8 cellular contexts compared by ENCODE assay signal in genomic region chr11:10305964-10306918, GRCh38. TPM values are rescaled to one million over a fixed set of nuclear protein-coding genes. Genes with fewer than 3 reads are reported as not detected.
DNase-seq lines count a peak whose midpoint lies in the region; ATAC-seq, FAIRE-seq and TF ChIP-seq lines count a peak whose summit lies in the region.

No MANE protein-coding gene starts in this region.

- no peak for FAIRE-seq in GM12878 (lab: Jason Lieb, UNC)

- 8% methylated on average over 60 of the region's 65 CpGs for WGBS in GM12878 (ENCODE audit: insufficient coverage, insufficient replicate concordance, low lambda C conversion rate, missing lambda C conversion rate)
- WGBS in stomach, 5 donors: 2 to 5% (median 3%) methylated on average over 40 to 65 of the region's 65 CpGs

- H2AFZ ChIP-seq in Loucy (ENCODE audit: low read length) (peak overlapping the region; percentile 94), GM12878 (ENCODE audit: control insufficient read depth, low read depth, low read length) (no peak overlapping the region)

- no peaks in the 10 kb centered on the region for H3K9me3 ChIP-seq in Loucy (ENCODE audit: insufficient read depth, low read depth, low read length)
- H3K9me3 ChIP-seq in GM12878 (replicated peaks; ENCODE audit: control insufficient read depth, insufficient read depth, low read length): no peaks in the 10 kb centered on the region; the same call in 2 of the 3 replicates
- no peaks in the 10 kb centered on the region for H3K9me3 ChIP-seq in stomach

- peaks cover 50% of the 10 kb centered on the region for H3K4me1 Mint-ChIP-seq in Calu3 (ENCODE audit: low read depth, unreplicated experiment)

- no peak for ATAC-seq in GM12878

- SMC1A ChIA-PET in GM12878 (lab: Charles Lee; ENCODE audit: uncharacterized antibody, unreplicated experiment): interaction anchor here (0.7 to 5.1 kb wide), 4 partner anchors 10 to 238 kb away, joined by 3 to 41 read pairs (median 4); no protein-coding TSS in a partner anchor

- H3K27me3 ChIP-seq in Loucy (ENCODE audit: insufficient read depth, low read length, poor library complexity, severe bottlenecking) (peaks cover 45% of the 10 kb centered on the region), GM12878 (replicated peaks in 1 of 2; ENCODE audit: control insufficient read depth in 2 of 2, insufficient read depth in 2 of 2, low read length in 1 of 2) (peaks cover 35 to 47% of the 10 kb centered on the region in 2 experiments), stomach (peaks cover 0 to 15% (median 9%) of the 10 kb centered on the region in 3 donors)

- TF ChIP-seq CTCF in Calu3 (IDR thresholded peaks at IDR 0.05; ENCODE audit: unreplicated experiment): no peak
- TF ChIP-seq CTCF in Loucy (conservative IDR thresholded peaks at IDR 0.05; ENCODE audit: low read length): no peak
- no peak for TF ChIP-seq CTCF in GM12878 (IDR thresholded peaks at IDR 0.05 in 2 of 3, conservative IDR thresholded peaks at IDR 0.05 in 1 of 3; ENCODE audit: control insufficient read depth in 2 of 3, extremely low read depth in 1 of 3, insufficient read depth in 1 of 3, low read depth in 3 of 3, low read length in 3 of 3)
- TF ChIP-seq CTCF in stomach (IDR thresholded peaks at IDR 0.05): no peak

- H3K36me3 ChIP-seq in Loucy (ENCODE audit: insufficient read depth, low read length): no peaks in the 10 kb centered on the region
- no peaks in the 10 kb centered on the region for H3K36me3 ChIP-seq in GM12878 (ENCODE audit: control insufficient read depth in 2 of 2, insufficient read depth in 2 of 2, low read length in 1 of 2)
- no peaks in the 10 kb centered on the region for H3K36me3 ChIP-seq in stomach

- TF ChIP-seq RAD21 in GM12878 (IDR thresholded peaks at IDR 0.05; ENCODE audit: insufficient read depth, low read depth, low read length): no peak

- H3K27ac ChIP-seq in GM12878 (ENCODE audit: control insufficient read depth, insufficient read depth): no peak overlapping the region
- H3K27ac ChIP-seq in stomach: peak overlapping the region; percentile 90 to 97 (median 92)

- H3K4me1 ChIP-seq in Loucy (ENCODE audit: insufficient read depth, low read length, poor library complexity, severe bottlenecking) (peaks cover 52% of the 10 kb centered on the region), GM12878 (ENCODE audit: control insufficient read depth, insufficient read depth, low read length) (peaks cover 47% of the 10 kb centered on the region), stomach (peaks cover 49 to 84% (median 72%) of the 10 kb centered on the region in 4 donors)

- H3K4me2 ChIP-seq in Loucy (ENCODE audit: low read depth, low read length, poor library complexity, severe bottlenecking): peak overlapping the region; percentile 93
- peak overlapping the region; percentile 73 for H3K4me2 ChIP-seq in GM12878 (ENCODE audit: control insufficient read depth, insufficient read depth)

- H3K9me3 Mint-ChIP-seq in Calu3 (ENCODE audit: low read depth, unreplicated experiment): no peaks in the 10 kb centered on the region

- peak overlapping the region; percentile 83 for H3K4me3 ChIP-seq in Loucy (ENCODE audit: low read length, poor library complexity, severe bottlenecking)
- peak overlapping the region; percentile 47; the same call in 1 of the 2 replicates for H3K4me3 ChIP-seq in GM12878
- H3K4me3 ChIP-seq in stomach: peak overlapping the region; percentile 73 to 80 (median 74)

- CTCF ChIA-PET in Calu3 (lab: Charles Lee): interaction anchor here (0.5 to 1.8 kb wide), 5 partner anchors 18 to 229 kb away, joined by 3 to 11 read pairs (median 3); no protein-coding TSS in a partner anchor
- CTCF ChIA-PET in GM12878 (lab: Yijun Ruan, JAX): interaction anchor here (1.1 to 4.5 kb wide), 7 partner anchors 8 to 464 kb away, joined by 3 to 48 read pairs (median 6); no protein-coding TSS in a partner anchor

- peak overlapping the region; percentile 82 for H3K4me3 Mint-ChIP-seq in Calu3 (ENCODE audit: low read depth, unreplicated experiment)

- H3F3A ChIP-seq in Loucy (ENCODE audit: low read depth): 0 out of 2 replicates have a peak, but pooled peaks cover 6% of the 10 kb centered on the region

- TF ChIP-seq EP300 in GM12878 (IDR thresholded peaks at IDR 0.05; ENCODE audit: borderline replicate concordance in 1 of 2, control insufficient read depth in 1 of 2, low read depth in 2 of 2, low read length in 2 of 2) (no peak), stomach (IDR thresholded peaks at IDR 0.05) (no peak)

- BruUV-seq in Calu3 (replicated peaks; lab: Mats Ljungman, UMichigan) (TSS peak; percentile 64), GM12878 (replicated peaks; lab: Mats Ljungman, UMichigan) (no TSS peak)

- DNase-seq in Calu3 (peak; percentile 21), GM12878 (ENCODE audit: low read depth, low spot score) (no peak), kidney tubule cell (ENCODE audit: low spot score) (peak; percentile 42), stomach (peak; percentile 34), DMS114 treated with DMSO at 0.1 percent for 48 hours (lab: John Stamatoyannopoulos, UW; ENCODE audit: unreplicated experiment) (no peak), NCI-H146 (lab: John Stamatoyannopoulos, UW) (no peak), NCI-H2171 treated with DMSO at 0.1 percent for 48 hours (lab: John Stamatoyannopoulos, UW) (no peak)

- RAD21 ChIA-PET in GM12878 (lab: Charles Lee; ENCODE audit: unreplicated experiment): interaction anchor here (1.0 kb wide), 2 partner anchors 12 to 99 kb away, joined by 5 read pairs; no protein-coding TSS in a partner anchor

- peak overlapping the region; percentile 86 for H3K27ac Mint-ChIP-seq in Calu3 (ENCODE audit: unreplicated experiment)

- POLR2A ChIA-PET in GM12878 (lab: Charles Lee): no interaction called here

- H3K79me2 ChIP-seq in Loucy (ENCODE audit: insufficient read depth, low read length) (peaks cover 42% of the 10 kb centered on the region; the same call in 1 of the 2 replicates), GM12878 (ENCODE audit: control insufficient read depth, insufficient read depth, low read length) (no peaks in the 10 kb centered on the region)

- H3K9me2 ChIP-seq in Loucy (replicated peaks; ENCODE audit: low read depth, low read length): no peaks in the 10 kb centered on the region

- no peaks in the 10 kb centered on the region for H4K20me1 ChIP-seq in Loucy (ENCODE audit: insufficient read depth, low read length, poor library complexity, severe bottlenecking)
- H4K20me1 ChIP-seq in GM12878 (ENCODE audit: control insufficient read depth, insufficient read depth): no peaks in the 10 kb centered on the region

- in situ Hi-C loops in GM12878 (cut with MboI): loop anchor here (10.0 kb wide), 1 partner anchor 691 kb away; no protein-coding TSS in a partner anchor

- no peak for TF ChIP-seq POLR2A in GM12878 (IDR thresholded peaks at IDR 0.05; ENCODE audit: low read depth, low read length)
- no peak for TF ChIP-seq POLR2A in stomach (IDR thresholded peaks at IDR 0.05)

- H3K27me3 Mint-ChIP-seq in Calu3 (ENCODE audit: unreplicated experiment): no peaks in the 10 kb centered on the region

- intact Hi-C loops in Calu3 (cut with micrococcal nuclease; ENCODE audit: unreplicated experiment) (loop anchor here (5.0 to 10.0 kb wide), 2 partner anchors 311 to 444 kb away; no protein-coding TSS in a partner anchor), GM12878 (cut with micrococcal nuclease; ENCODE audit: unreplicated experiment) (loop anchor here (10.0 kb wide), 1 partner anchor 691 kb away; no protein-coding TSS in a partner anchor), stomach (cut with DNase I; ENCODE audit: low total_unique reads) (loop anchor here (5.0 kb wide), 1 partner anchor 99 kb away; no protein-coding TSS in a partner anchor)

- H3K9ac ChIP-seq in Loucy (ENCODE audit: low read depth, low read length, poor library complexity, severe bottlenecking): peak overlapping the region; percentile 57
- no peak overlapping the region for H3K9ac ChIP-seq in GM12878 (ENCODE audit: control insufficient read depth, insufficient read depth, low read length)

- H3K36me3 Mint-ChIP-seq in Calu3 (ENCODE audit: insufficient read depth, unreplicated experiment): peaks cover 62% of the 10 kb centered on the region

RNA-seq across cellular contexts. Expression of gene ADM, which starts 1.4 kb away (rescaled TPM):
- total RNA-seq in Calu3 (2022) (2.0 and 4.6 TPM in 2 replicates), GM12878 (2014; rRNA removed) (not detected in 2 replicates), GM12878 (2014; rRNA removed; fragmentation: Illumina TruSeq; extraction: Trizol) (not detected in 2 replicates), GM12878 (2021) (0.21 TPM in 1 of 2 replicates, not detected in the other), stomach (100 to 1,000 TPM in 1 of 5 donors, 10 to 100 TPM in 4; 33.9 to 144 (median 57.4) TPM)
- 9.9 and 12.6 TPM in 2 replicates for total RNA-seq in GM12878 (2013; cell fraction: nucleolus; rRNA removed)
- polyA plus RNA-seq in GM12878 (2011; ENCODE audit: low read depth): 1.3 TPM
- polyA plus RNA-seq in GM12878 (2011; rRNA removed) (2.7 and 4.2 TPM in 2 replicates), GM12878 (2014; fragmentation: Illumina TruSeq; extraction: Trizol) (not detected in 2 replicates), GM12878 (2014; fragmentation: Nextera tagmentation; extraction: Ambion mirVana) (not detected), GM12878 (2014; rRNA removed) (not detected in 2 replicates), GM12878 (2016; fragmentation: Nextera tagmentation; extraction: Ambion mirVana) (under 1 TPM in 1 of 2 experiments, not detected in 1; 0.11 TPM), stomach (10 to 100 TPM; 14.3 to 21.5 (median 19.7) TPM)
- polyA plus RNA-seq in GM12878 (2011; cell fraction: cytosol; rRNA removed): 5.5 and 8.1 TPM in 2 replicates
- 3.5 and 8.1 TPM in 2 replicates for polyA plus RNA-seq in GM12878 (2011; cell fraction: nucleus; rRNA removed)
- 1.3 and 3.2 TPM in 2 replicates for polyA plus RNA-seq in GM12878 (2012)
- polyA minus RNA-seq in GM12878 (2011; rRNA and poly(A)+ RNA removed): 1.3 and 11.4 TPM in 2 replicates
- polyA minus RNA-seq in GM12878 (2011; cell fraction: cytosol; rRNA and poly(A)+ RNA removed): 2.0 and 3.3 TPM in 2 replicates
- 3.3 and 5.6 TPM in 2 replicates for polyA minus RNA-seq in GM12878 (2011; cell fraction: nucleus; rRNA and poly(A)+ RNA removed)

RNA-seq across cellular contexts. Expression of gene SBF2, which starts 12.2 kb away (rescaled TPM):
- total RNA-seq in Calu3 (2022) (36.1 and 39.0 TPM in 2 replicates), GM12878 (2014; rRNA removed) (0.65 and 1.6 TPM in 2 replicates), GM12878 (2014; rRNA removed; fragmentation: Illumina TruSeq; extraction: Trizol) (0.92 and 1.1 TPM in 2 replicates), GM12878 (2021) (0.62 and 0.96 TPM in 2 replicates), stomach (100 to 1,000 TPM in 2 of 5 donors, 10 to 100 TPM in 3; 24.0 to 260 (median 64.8) TPM)
- 21.9 and 24.8 TPM in 2 replicates for total RNA-seq in GM12878 (2013; cell fraction: nucleolus; rRNA removed)
- polyA plus RNA-seq in GM12878 (2011; ENCODE audit: low read depth): 1.8 TPM
- polyA plus RNA-seq in GM12878 (2011; rRNA removed) (1.7 and 2.3 TPM in 2 replicates), GM12878 (2014; fragmentation: Illumina TruSeq; extraction: Trizol) (0.35 and 1.3 TPM in 2 replicates), GM12878 (2014; fragmentation: Nextera tagmentation; extraction: Ambion mirVana) (under 1 TPM; 0.24 to 0.26 TPM), GM12878 (2014; rRNA removed) (0.38 and 1.1 TPM in 2 replicates), GM12878 (2016; fragmentation: Nextera tagmentation; extraction: Ambion mirVana) (1 to 10 TPM; 2.1 to 2.2 TPM), stomach (10 to 100 TPM in 2 of 3 donors, 1 to 10 TPM in 1; 8.6 to 13.3 (median 12.5) TPM)
- 0.88 and 1.1 TPM in 2 replicates for polyA plus RNA-seq in GM12878 (2011; cell fraction: cytosol; rRNA removed)
- polyA plus RNA-seq in GM12878 (2011; cell fraction: nucleus; rRNA removed): 2.2 and 2.4 TPM in 2 replicates
- polyA plus RNA-seq in GM12878 (2012): 1.3 and 2.3 TPM in 2 replicates
- polyA minus RNA-seq in GM12878 (2011; rRNA and poly(A)+ RNA removed): 5.1 and 5.2 TPM in 2 replicates
- 2.0 and 3.2 TPM in 2 replicates for polyA minus RNA-seq in GM12878 (2011; cell fraction: cytosol; rRNA and poly(A)+ RNA removed)
- polyA minus RNA-seq in GM12878 (2011; cell fraction: nucleus; rRNA and poly(A)+ RNA removed): 3.7 and 5.0 TPM in 2 replicates

Comparison
In these comparisons a context has a peak if more than half of its experiments do, and no peak if none do; other contexts are left out.
1. DNase-seq: peak in Calu3 (single experiment), kidney tubule cell (single experiment) and stomach (single experiment); none in GM12878 (single experiment), DMS114 treated with DMSO at 0.1 percent for 48 hours (single experiment), NCI-H146 (single experiment) and NCI-H2171 treated with DMSO at 0.1 percent for 48 hours (single experiment).
2. Peak in every context shown above with its lines, with median percentiles within 50 percentile points of each other: H3K4me3 ChIP-seq.